ENCODE assay signal across 11 cellular contexts in genomic region chr12:87311206-87311605, GRCh38.
DNase-seq lines count a peak whose midpoint lies in the region; ATAC-seq, FAIRE-seq and TF ChIP-seq lines count a peak whose summit lies in the region.
"Had no signal": no experiment of that assay in that cellular context is flagged by ENCODE, and none has a peak within 500 bp of the region (broad histone marks: within the 10 kb centered on the region; RNA-seq: fewer than 3 reads in every experiment).

No MANE protein-coding gene starts in this region.

- no peaks in the 10 kb centered on the region for H3K4me1 ChIP-seq in left lung
- H3K4me1 ChIP-seq in stomach = no peaks in the 10 kb centered on the region
- H3K4me1 ChIP-seq in hepatocyte (ENCODE audit: insufficient read depth) = no peaks in the 10 kb centered on the region

- no peaks in the 10 kb centered on the region for H3K79me2 ChIP-seq in hepatocyte

- CTCF ChIA-PET in activated CD8-positive, alpha-beta T cell treated with anti-CD3 and anti-CD28 coated beads for 36 hours (lab: Charles Lee) = no interaction called here

- no peak for TF ChIP-seq POLR2A in H54 (IDR thresholded peaks at IDR 0.05; ENCODE audit: low read depth, low read length)
- TF ChIP-seq POLR2A in stomach (IDR thresholded peaks at IDR 0.05) = no peak

- POLR2A ChIA-PET in activated CD8-positive, alpha-beta T cell treated with anti-CD3 and anti-CD28 coated beads for 36 hours (lab: Charles Lee) = no interaction called here

- intact Hi-C loops in left lung (cut with DNase I) = no loop called here
- intact Hi-C loops in stomach (cut with DNase I; ENCODE audit: low total_unique reads) = no loop called here
- intact Hi-C loops in activated CD8-positive, alpha-beta T cell treated with anti-CD3 and anti-CD28 coated beads for 36 hours (cut with micrococcal nuclease) = no loop called here

- H3K9me3 Mint-ChIP-seq in activated CD8-positive, alpha-beta T cell treated with anti-CD3 and anti-CD28 coated beads for 36 hours = peaks cover 3% of the 10 kb centered on the region

- H3K27me3 ChIP-seq in left lung = no peaks in the 10 kb centered on the region
- H3K27me3 ChIP-seq in stomach = no peaks in the 10 kb centered on the region
- no peaks in the 10 kb centered on the region for H3K27me3 ChIP-seq in hepatocyte
- H3K27me3 ChIP-seq: dorsolateral prefrontal cortex had no signal

- no peaks in the 10 kb centered on the region for H3K36me3 Mint-ChIP-seq in activated CD8-positive, alpha-beta T cell treated with anti-CD3 and anti-CD28 coated beads for 36 hours (ENCODE audit: low read depth)

- H3K9me3 ChIP-seq in left lung (no peaks in the 10 kb centered on the region), stomach (no peaks in the 10 kb centered on the region), hepatocyte (ENCODE audit: low read depth) (no peaks in the 10 kb centered on the region)

- peak overlapping the region in 1 of 2 donors; percentile 27 for H3K27ac ChIP-seq in left lung
- H3K27ac ChIP-seq in stomach = no peak overlapping the region
- no peak overlapping the region for H3K27ac ChIP-seq in hepatocyte
- H3K27ac ChIP-seq: dorsolateral prefrontal cortex had no signal

- TF ChIP-seq EP300 in stomach (IDR thresholded peaks at IDR 0.05) = no peak

- no peak overlapping the region for H3K27ac Mint-ChIP-seq in activated CD8-positive, alpha-beta T cell treated with anti-CD3 and anti-CD28 coated beads for 36 hours

- TF ChIP-seq CTCF in left lung (IDR thresholded peaks at IDR 0.05) = no peak
- no peak for TF ChIP-seq CTCF in stomach (IDR thresholded peaks at IDR 0.05)
- TF ChIP-seq CTCF in activated CD8-positive, alpha-beta T cell treated with anti-CD3 and anti-CD28 coated beads for 36 hours (IDR thresholded peaks at IDR 0.05) = no peak
- TF ChIP-seq CTCF in hepatocyte (IDR thresholded peaks at IDR 0.05; ENCODE audit: poor library complexity) = no peak

- H3K4me3 Mint-ChIP-seq in activated CD8-positive, alpha-beta T cell treated with anti-CD3 and anti-CD28 coated beads for 36 hours = no peak overlapping the region

- peak; percentile 70 for ATAC-seq in GM18909 (IDR thresholded peaks at IDR 0.05; ENCODE audit: poor library complexity, unreplicated experiment)
- peak; percentile 49 for ATAC-seq in HG03469 (IDR thresholded peaks at IDR 0.05; ENCODE audit: unreplicated experiment)
- peak; percentile 64 for ATAC-seq in left lung
- ATAC-seq in activated CD8-positive, alpha-beta T cell treated with anti-CD3 and anti-CD28 coated beads for 36 hours = no peak
- ATAC-seq: K562 had no signal

- no peak overlapping the region for H3K4me2 ChIP-seq in hepatocyte

- H3K4me3 ChIP-seq in left lung (no peak overlapping the region), stomach (no peak overlapping the region), hepatocyte (no peak overlapping the region)
- H3K4me3 ChIP-seq: dorsolateral prefrontal cortex, K562 had no signal

- H3K4me1 Mint-ChIP-seq in activated CD8-positive, alpha-beta T cell treated with anti-CD3 and anti-CD28 coated beads for 36 hours (ENCODE audit: low read depth) = no peaks in the 10 kb centered on the region

- FAIRE-seq in H54 (lab: Jason Lieb, UNC) = peak; percentile 57
- FAIRE-seq: K562 had no signal

- H3K9me2 ChIP-seq in hepatocyte (replicated peaks; ENCODE audit: insufficient read depth) = no peaks in the 10 kb centered on the region

- 60 to 88% (median 73%) methylated on average over 1 of the region's 1 CpG for WGBS in stomach, 5 donors
- WGBS in hepatocyte (ENCODE audit: low lambda C conversion rate, missing lambda C conversion rate) = 57% methylated on average over 1 of the region's 1 CpG

- no peaks in the 10 kb centered on the region for H4K20me1 ChIP-seq in hepatocyte (ENCODE audit: insufficient read depth, poor library complexity, severe bottlenecking)

- no peak for DNase-seq in H54 (ENCODE audit: insufficient read length, low spot score)
- no peak for DNase-seq in left lung
- DNase-seq in activated gamma-delta T cell (lab: John Stamatoyannopoulos, UW) = no peak
- DNase-seq in stomach = no peak
- DNase-seq in activated CD8-positive, alpha-beta T cell treated with anti-CD3 and anti-CD28 coated beads for 36 hours = no peak
- DNase-seq in hepatocyte (ENCODE audit: low spot score) = no peak
- DNase-seq: dorsolateral prefrontal cortex, NCI-H526 treated with DMSO at 0.1 percent for 48 hours had no signal

- H2AFZ ChIP-seq in hepatocyte = no peak overlapping the region

- no peaks in the 10 kb centered on the region for H3K27me3 Mint-ChIP-seq in activated CD8-positive, alpha-beta T cell treated with anti-CD3 and anti-CD28 coated beads for 36 hours

- H3K36me3 ChIP-seq in left lung (no peaks in the 10 kb centered on the region), stomach (no peaks in the 10 kb centered on the region), hepatocyte (replicated peaks; ENCODE audit: insufficient read depth, low read depth) (no peaks in the 10 kb centered on the region)
